ENCODE assay signal across 23 cellular contexts in genomic region chr20:58970146-58970545, GRCh38. TPM values are rescaled to one million over a fixed set of nuclear protein-coding genes. Genes with fewer than 3 reads are reported as not detected.
"Had no signal": no experiment of that assay in that cellular context is flagged by ENCODE, and none has a peak within 500 bp of the region (broad histone marks: within the 10 kb centered on the region; RNA-seq: fewer than 3 reads in every experiment).

No MANE protein-coding gene starts in this region.

- H3K9ac ChIP-seq: parathyroid adenoma had no signal

- H3K4me3 Mint-ChIP-seq: activated naive CD4-positive, alpha-beta T cell treated with anti-CD3 and anti-CD28 coated beads, Interleukin-2, amount 50 U/mL, for 24 hours; mesothelial cell of epicardium; nephron; stimulated activated effector memory CD8-positive, alpha-beta T cell treated with anti-CD3 and anti-CD28 coated beads, Interleukin-12 subunit alpha, Interleukin-12 subunit beta, amount 100 ng/mL, for 72 hours had no signal

- H3K4me1 ChIP-seq: breast epithelium, parathyroid adenoma, stomach, vagina had no signal

- H3K4me1 Mint-ChIP-seq: activated naive CD4-positive, alpha-beta T cell treated with anti-CD3 and anti-CD28 coated beads, Interleukin-2, amount 50 U/mL, for 24 hours; mesothelial cell of epicardium; nephron; stimulated activated effector memory CD8-positive, alpha-beta T cell treated with anti-CD3 and anti-CD28 coated beads, Interleukin-12 subunit alpha, Interleukin-12 subunit beta, amount 100 ng/mL, for 72 hours had no signal

- ATAC-seq: left lobe of liver; sciatic nerve; stimulated activated effector memory CD8-positive, alpha-beta T cell treated with anti-CD3 and anti-CD28 coated beads, Interleukin-12 subunit alpha, Interleukin-12 subunit beta, amount 100 ng/mL, for 72 hours had no signal

- H3K27ac ChIP-seq: breast epithelium, parathyroid adenoma, stomach, vagina, VCaP had no signal

- DNase-seq: activated CD4-positive, alpha-beta T cell treated with anti-CD3 and anti-CD28 coated beads, Interleukin-2, amount 50 U/mL, for 4 hours; activated gamma-delta T cell; cerebellar nuclear complex; cortex of kidney; erythroblast; foreskin melanocyte; hypothalamus; stimulated activated CD4-positive, alpha-beta T cell treated with anti-CD3 and anti-CD28 coated beads, Interleukin-4, amount 100 ng/mL, for 24 hours; stomach; trophoblast cell had no signal

- H3K4me3 ChIP-seq: breast epithelium, lung, stomach, vagina had no signal

- H3K79me2 ChIP-seq: parathyroid adenoma had no signal

- H3K9me3 Mint-ChIP-seq: activated naive CD4-positive, alpha-beta T cell treated with anti-CD3 and anti-CD28 coated beads, Interleukin-2, amount 50 U/mL, for 24 hours had no signal

- H3K9me3 ChIP-seq: breast epithelium, vagina had no signal

- H3K27ac Mint-ChIP-seq: activated naive CD4-positive, alpha-beta T cell treated with anti-CD3 and anti-CD28 coated beads, Interleukin-2, amount 50 U/mL, for 24 hours; mesothelial cell of epicardium; nephron; stimulated activated effector memory CD8-positive, alpha-beta T cell treated with anti-CD3 and anti-CD28 coated beads, Interleukin-12 subunit alpha, Interleukin-12 subunit beta, amount 100 ng/mL, for 72 hours had no signal

- H3K36me3 ChIP-seq: breast epithelium, stomach, vagina had no signal

- H3K36me3 Mint-ChIP-seq: stimulated activated effector memory CD8-positive, alpha-beta T cell treated with anti-CD3 and anti-CD28 coated beads, Interleukin-12 subunit alpha, Interleukin-12 subunit beta, amount 100 ng/mL, for 72 hours had no signal

- H2AFZ ChIP-seq: parathyroid adenoma had no signal

- H3K27me3 ChIP-seq: breast epithelium, vagina had no signal

RNA-seq across cellular contexts. Expression of gene TUBB1, which starts 49.1 kb away (rescaled TPM):
- total RNA-seq: activated CD8-positive, alpha-beta memory T cell treated with anti-CD3 and anti-CD28 coated beads for 36 hours; astrocyte; mesothelial cell of epicardium; vagina had no signal
